Comparison of ENCODE assay signal across 9 cellular contexts in genomic region chr5:142826741-142827492, GRCh38. TPM values are rescaled to one million over a fixed set of nuclear protein-coding genes. Genes with fewer than 3 reads are reported as not detected.
A peak's percentile ranks its signal among the peaks of the same experiment; 100 is the strongest.
DNase-seq lines count a peak whose midpoint lies in the region; ATAC-seq lines count a peak whose summit lies in the region.
"Had no signal": no experiment of that assay in that cellular context is flagged by ENCODE, and none has a peak within 500 bp of the region (broad histone marks: within the 10 kb centered on the region; RNA-seq: fewer than 3 reads in every experiment).

No MANE protein-coding gene starts in this region.

- no peaks in the 10 kb centered on the region for H3K9me3 ChIP-seq in CD4-positive, alpha-beta memory T cell (ENCODE audit: control insufficient read depth in 1 of 2, low read length in 2 of 2)

- H3K27ac ChIP-seq in CD4-positive, alpha-beta memory T cell (ENCODE audit: low read depth, low read length), result no peak overlapping the region

- peaks cover 13% of the 10 kb centered on the region for H3K4me1 ChIP-seq in CD4-positive, alpha-beta memory T cell (ENCODE audit: insufficient read depth, low read length)

- H3K4me1 Mint-ChIP-seq in CD4-positive, alpha-beta memory T cell, result peaks cover 24 to 69% (median 33%) of the 10 kb centered on the region in 4 donors
- H3K4me1 Mint-ChIP-seq in activated CD8-positive, alpha-beta T cell treated with anti-CD3 and anti-CD28 coated beads, Interleukin-2, amount 10 ng/mL, durations not matched to agents 7 days and 5 days (ENCODE audit: low read depth), result peaks cover 56% of the 10 kb centered on the region
- peaks cover 94 to 100% of the 10 kb centered on the region in 2 donors for H3K4me1 Mint-ChIP-seq in immature natural killer cell

- no peak overlapping the region for H3K4me3 ChIP-seq in CD4-positive, alpha-beta memory T cell (ENCODE audit: low read length in 2 of 2)

- no peaks in the 10 kb centered on the region for H3K36me3 Mint-ChIP-seq in CD4-positive, alpha-beta memory T cell
- no peaks in the 10 kb centered on the region for H3K36me3 Mint-ChIP-seq in activated CD8-positive, alpha-beta T cell treated with anti-CD3 and anti-CD28 coated beads, Interleukin-2, amount 10 ng/mL, durations not matched to agents 7 days and 5 days (ENCODE audit: low read depth)
- H3K36me3 Mint-ChIP-seq in immature natural killer cell, result no peaks in the 10 kb centered on the region

- H3K27ac Mint-ChIP-seq in CD4-positive, alpha-beta memory T cell, result peak overlapping the region in 1 of 7 donors; percentile 8
- no peak overlapping the region for H3K27ac Mint-ChIP-seq in activated CD8-positive, alpha-beta T cell treated with anti-CD3 and anti-CD28 coated beads, Interleukin-2, amount 10 ng/mL, durations not matched to agents 7 days and 5 days
- peak overlapping the region; percentile 40 to 80 (median 62) for H3K27ac Mint-ChIP-seq in immature natural killer cell
- H3K27ac Mint-ChIP-seq: activated naive CD4-positive, alpha-beta T cell treated with anti-CD3 and anti-CD28 coated beads, Interleukin-2, amount 50 U/mL, for 24 hours had no signal

- POLR2A ChIA-PET in CD4-positive, alpha-beta memory T cell (lab: Charles Lee; ENCODE audit: partially characterized antibody), result interaction anchor here (0.6 kb wide), 2 partner anchors 26 to 40 kb away, joined by 3 to 5 read pairs; no protein-coding TSS in a partner anchor
- POLR2A ChIA-PET in activated CD8-positive, alpha-beta T cell treated with anti-CD3 and anti-CD28 coated beads, Interleukin-2, amount 10 ng/mL, durations not matched to agents 7 days and 5 days (lab: Charles Lee), result interaction anchor here (0.7 to 1.4 kb wide), 3 partner anchors 10 to 26 kb away, joined by 3 read pairs; no protein-coding TSS in a partner anchor

- intact Hi-C loops in CD4-positive, alpha-beta memory T cell (cut with micrococcal nuclease), result no loop called here

- H3K4me3 Mint-ChIP-seq in CD4-positive, alpha-beta memory T cell, result peak overlapping the region in 5 of 8 donors; percentile 4 to 30 (median 22)
- H3K4me3 Mint-ChIP-seq in activated CD8-positive, alpha-beta T cell treated with anti-CD3 and anti-CD28 coated beads, Interleukin-2, amount 10 ng/mL, durations not matched to agents 7 days and 5 days, result no peak overlapping the region
- H3K4me3 Mint-ChIP-seq in immature natural killer cell, result peak overlapping the region; percentile 53 to 74 (median 68)
- H3K4me3 Mint-ChIP-seq: activated naive CD4-positive, alpha-beta T cell treated with anti-CD3 and anti-CD28 coated beads, Interleukin-2, amount 50 U/mL, for 24 hours had no signal

- no peaks in the 10 kb centered on the region for H3K27me3 ChIP-seq in CD4-positive, alpha-beta memory T cell (ENCODE audit: insufficient read depth, low read length)

- DNase-seq in CD4-positive, alpha-beta memory T cell, result peak in 1 of 5 donors; percentile 7
- peak; percentile 48 for DNase-seq in activated CD8-positive, alpha-beta T cell treated with anti-CD3 and anti-CD28 coated beads, Interleukin-2, amount 10 ng/mL, durations not matched to agents 7 days and 5 days
- DNase-seq in immature natural killer cell (peak; percentile 59 to 64 (median 62)), left lobe of liver (ENCODE audit: low spot score) (no peak), NCI-H2196 treated with DMSO at 0.1 percent for 48 hours (lab: John Stamatoyannopoulos, UW; ENCODE audit: unreplicated experiment) (no peak), NCI-H524 treated with DMSO at 0.1 percent for 48 hours (lab: John Stamatoyannopoulos, UW) (no peak), GM19240 (ENCODE audit: insufficient read length, low spot score) (no peak)

- ATAC-seq in HG02798 (IDR thresholded peaks at IDR 0.05; ENCODE audit: poor library complexity, unreplicated experiment), result peak; percentile 37
- ATAC-seq in activated CD8-positive, alpha-beta T cell treated with anti-CD3 and anti-CD28 coated beads, Interleukin-2, amount 10 ng/mL, durations not matched to agents 7 days and 5 days, result peak; percentile 73
- ATAC-seq in left lobe of liver, result no peak

- H3K9me3 Mint-ChIP-seq in CD4-positive, alpha-beta memory T cell, result peaks cover 0 to 2% (median 0%) of the 10 kb centered on the region in 8 donors
- no peaks in the 10 kb centered on the region for H3K9me3 Mint-ChIP-seq in activated CD8-positive, alpha-beta T cell treated with anti-CD3 and anti-CD28 coated beads, Interleukin-2, amount 10 ng/mL, durations not matched to agents 7 days and 5 days (ENCODE audit: insufficient read depth)
- no peaks in the 10 kb centered on the region for H3K9me3 Mint-ChIP-seq in immature natural killer cell
- H3K9me3 Mint-ChIP-seq: activated naive CD4-positive, alpha-beta T cell treated with anti-CD3 and anti-CD28 coated beads, Interleukin-2, amount 50 U/mL, for 24 hours had no signal

- no peaks in the 10 kb centered on the region for H3K27me3 Mint-ChIP-seq in CD4-positive, alpha-beta memory T cell
- H3K27me3 Mint-ChIP-seq in activated CD8-positive, alpha-beta T cell treated with anti-CD3 and anti-CD28 coated beads, Interleukin-2, amount 10 ng/mL, durations not matched to agents 7 days and 5 days (ENCODE audit: low read depth), result no peaks in the 10 kb centered on the region
- H3K27me3 Mint-ChIP-seq in immature natural killer cell (ENCODE audit: low read depth in 3 of 3), result peaks cover 0 to 5% (median 5%) of the 10 kb centered on the region in 3 donors
- H3K27me3 Mint-ChIP-seq: activated naive CD4-positive, alpha-beta T cell treated with anti-CD3 and anti-CD28 coated beads, Interleukin-2, amount 50 U/mL, for 24 hours had no signal

- CTCF ChIA-PET in CD4-positive, alpha-beta memory T cell (lab: Charles Lee; ENCODE audit: partially characterized antibody), result no interaction called here
- CTCF ChIA-PET in activated CD8-positive, alpha-beta T cell treated with anti-CD3 and anti-CD28 coated beads, Interleukin-2, amount 10 ng/mL, durations not matched to agents 7 days and 5 days (lab: Charles Lee), result interaction anchor here (0.8 to 2.4 kb wide), 10 partner anchors 18 to 109 kb away, joined by 3 to 7 read pairs (median 6); partner anchors contain the start of gene ARHGAP26

- H3K36me3 ChIP-seq in CD4-positive, alpha-beta memory T cell (ENCODE audit: insufficient read depth, low read length), result no peaks in the 10 kb centered on the region

RNA-seq across cellular contexts. Expression of gene ARHGAP26, which starts 56.7 kb away (rescaled TPM):
- 10 to 100 TPM; 22.6 to 22.7 TPM for total RNA-seq in CD4-positive, alpha-beta memory T cell
- polyA plus RNA-seq in CD4-positive, alpha-beta memory T cell, result 10 to 100 TPM in 1 of 2 donors, 1 to 10 TPM in 1; 2.0 to 11.9 TPM
- total RNA-seq in activated CD8-positive, alpha-beta T cell treated with anti-CD3 and anti-CD28 coated beads, Interleukin-2, amount 10 ng/mL, durations not matched to agents 7 days and 5 days, result 10 to 100 TPM; 25.4 to 30.3 TPM
- polyA plus RNA-seq in immature natural killer cell, result 10 to 100 TPM; 14.5 to 43.7 (median 17.6) TPM
- total RNA-seq in left lobe of liver, result 7.4 TPM

Comparison
In these comparisons a context has a peak if more than half of its experiments do, and no peak if none do; other contexts are left out.
1. DNase-seq: peak in activated CD8-positive, alpha-beta T cell treated with anti-CD3 and anti-CD28 coated beads, Interleukin-2, amount 10 ng/mL, durations not matched to agents 7 days and 5 days (single experiment) and immature natural killer cell (3 of 3); none in left lobe of liver (single experiment), NCI-H2196 treated with DMSO at 0.1 percent for 48 hours (single experiment), NCI-H524 treated with DMSO at 0.1 percent for 48 hours (single experiment) and GM19240 (single experiment).